In the genomic region with DNA sequence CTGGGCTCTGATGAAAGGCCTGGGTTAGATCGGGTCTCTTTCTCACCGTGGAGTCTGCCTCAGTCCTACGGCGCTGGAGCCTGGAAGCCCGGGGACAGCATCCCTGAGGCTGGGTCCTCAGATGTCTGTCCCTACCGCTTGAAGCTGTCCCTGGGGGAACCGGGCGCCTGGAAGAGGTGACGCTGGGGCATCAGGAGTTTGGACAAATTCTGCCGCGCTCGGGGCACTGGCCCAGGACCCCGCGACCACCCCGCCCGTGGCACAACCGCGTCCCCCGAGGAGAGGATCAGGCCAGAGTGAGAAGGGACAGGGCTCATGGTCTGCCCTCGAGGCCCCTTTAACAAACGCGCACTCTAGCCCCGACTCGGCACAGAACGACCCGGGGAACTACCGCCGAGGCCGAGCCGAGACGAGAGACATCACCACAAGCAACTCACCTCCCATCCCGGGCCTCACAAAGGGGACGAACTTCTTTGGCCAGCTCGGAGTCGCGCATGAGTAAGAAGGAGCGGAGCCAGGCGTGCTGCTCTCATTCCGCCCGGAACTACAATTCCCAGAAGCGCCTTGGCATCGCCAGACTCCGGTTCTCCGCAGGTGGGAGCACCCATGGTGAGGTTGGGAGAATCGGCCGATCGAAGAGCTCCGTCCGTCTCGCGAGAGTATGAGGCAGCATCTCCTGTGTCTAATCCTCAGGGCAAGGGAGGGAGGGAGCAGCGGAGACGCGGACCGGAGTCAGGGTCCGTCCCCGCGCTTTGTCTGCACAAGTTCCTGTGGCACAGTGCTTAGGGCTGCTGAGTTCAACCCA, we compare ENCODE assay signal across 1 cellular context.
TF ChIP-seq lines count a peak whose summit lies in the region.

A gene (minus strand): TSS at position 548 of the 805 bp plus-strand sequence. CDS start 663 bp downstream, outside the sequence.

TF ChIP-seq in IMR-90, 13 proteins besides CTCF, POLR2A, EP300 and RAD21:
- TF ChIP-seq MAZ (IDR thresholded peaks at IDR 0.05; ENCODE audit: borderline replicate concordance, low read depth, low read length) (peak; percentile 79; the same call in 1 of the 2 replicates), MXI1 (IDR thresholded peaks at IDR 0.05; ENCODE audit: borderline replicate concordance, low read depth, low read length) (0 out of 2 replicates have a peak, but pooled peaks have one; percentile 45)
